ENCODE assay signal across 9 cellular contexts in genomic region chr19:33273881-33274662, GRCh38. TPM values are rescaled to one million over a fixed set of nuclear protein-coding genes. Genes with fewer than 3 reads are reported as not detected.
DNase-seq lines count a peak whose midpoint lies in the region; ATAC-seq, FAIRE-seq and TF ChIP-seq lines count a peak whose summit lies in the region.
"Had no signal": no experiment of that assay in that cellular context is flagged by ENCODE, and none has a peak within 500 bp of the region (broad histone marks: within the 10 kb centered on the region; RNA-seq: fewer than 3 reads in every experiment).

No MANE protein-coding gene starts in this region.

- no peak for TF ChIP-seq POLR2A in H54 (IDR thresholded peaks at IDR 0.05; ENCODE audit: low read depth, low read length)

- no peaks in the 10 kb centered on the region for H3K36me3 ChIP-seq in left ventricle myocardium inferior
- no peaks in the 10 kb centered on the region for H3K36me3 ChIP-seq in skeletal muscle satellite cell (ENCODE audit: insufficient read depth, low read length)

- intact Hi-C loops in Right ventricle myocardium inferior (cut with DNase I) (no loop called here), left ventricle myocardium inferior (cut with micrococcal nuclease) (no loop called here)

- TF ChIP-seq CTCF in left ventricle myocardium inferior (IDR thresholded peaks at IDR 0.05; ENCODE audit: borderline replicate concordance) (no peak), fibroblast of villous mesenchyme (IDR thresholded peaks at IDR 0.05; ENCODE audit: insufficient read depth, low read depth, low read length) (no peak)

- H3K4me1 ChIP-seq in left ventricle myocardium inferior (peaks cover 7% of the 10 kb centered on the region), skeletal muscle satellite cell (ENCODE audit: control insufficient read depth, insufficient read depth, low read length) (peaks cover 16% of the 10 kb centered on the region)

- peak; percentile 30 for ATAC-seq in Right ventricle myocardium inferior
- ATAC-seq in GM21360 (IDR thresholded peaks at IDR 0.05; ENCODE audit: unreplicated experiment), result no peak
- ATAC-seq in GM19351 (IDR thresholded peaks at IDR 0.05; ENCODE audit: unreplicated experiment), result no peak

- H3K9ac ChIP-seq in skeletal muscle satellite cell (ENCODE audit: low read depth, low read length), result no peak overlapping the region

- FAIRE-seq in H54 (lab: Jason Lieb, UNC), result no peak

- DNase-seq in Right ventricle myocardium inferior (ENCODE audit: missing footprints), result no peak
- no peak for DNase-seq in left ventricle myocardium inferior
- peak; percentile 26 to 33 for DNase-seq in activated CD4-positive, alpha-beta T cell treated with anti-CD3 and anti-CD28 coated beads, Interleukin-2, amount 50 U/mL, for 4 hours
- DNase-seq in fibroblast of villous mesenchyme (ENCODE audit: low read depth), result peak; percentile 81
- no peak for DNase-seq in H54 (ENCODE audit: insufficient read length, low spot score)

- H3K4me3 ChIP-seq in left ventricle myocardium inferior (no peak overlapping the region), fibroblast of villous mesenchyme (ENCODE audit: low read depth, low read length) (no peak overlapping the region), skeletal muscle satellite cell (ENCODE audit: low read length) (no peak overlapping the region)

- peak overlapping the region; percentile 41 for H3K4me2 ChIP-seq in skeletal muscle satellite cell (ENCODE audit: low read length)

- H3K27ac ChIP-seq in left ventricle myocardium inferior (replicated peaks), result no peak overlapping the region

- H3K27me3 ChIP-seq in left ventricle myocardium inferior (ENCODE audit: low read depth) (peaks cover 20% of the 10 kb centered on the region), skeletal muscle satellite cell (ENCODE audit: control insufficient read depth, insufficient read depth, low read length) (peaks cover 6% of the 10 kb centered on the region)

- H3K9me3 ChIP-seq in left ventricle myocardium inferior (replicated peaks) (no peaks in the 10 kb centered on the region), skeletal muscle satellite cell (replicated peaks; ENCODE audit: low read length) (no peaks in the 10 kb centered on the region)

RNA-seq across cellular contexts. Expression of gene CEBPA, which starts 28.3 kb away (rescaled TPM):
- total RNA-seq in Right ventricle myocardium inferior, result 4.9 TPM
- total RNA-seq in left ventricle myocardium inferior, result 1.7 TPM
- total RNA-seq in fibroblast of villous mesenchyme, result under 0.01 TPM in 1 of 2 replicates, not detected in the other
- 0.44 and 0.51 TPM in 2 replicates for total RNA-seq in skeletal muscle satellite cell (2012; rRNA removed)

RNA-seq across cellular contexts. Expression of gene SLC7A10, which starts 48.4 kb away (rescaled TPM):
- 0.32 TPM for total RNA-seq in Right ventricle myocardium inferior
- total RNA-seq in left ventricle myocardium inferior, result not detected
- not detected in 2 replicates for total RNA-seq in fibroblast of villous mesenchyme
- total RNA-seq in skeletal muscle satellite cell (2012; rRNA removed), result not detected in 2 replicates
- total RNA-seq: activated CD8-positive, alpha-beta memory T cell treated with anti-CD3 and anti-CD28 coated beads for 36 hours had no signal

Comparison
In these comparisons a context has a peak if more than half of its experiments do, and no peak if none do; other contexts are left out.
1. DNase-seq: peak in activated CD4-positive, alpha-beta T cell treated with anti-CD3 and anti-CD28 coated beads, Interleukin-2, amount 50 U/mL, for 4 hours (2 of 2) and fibroblast of villous mesenchyme (single experiment); none in Right ventricle myocardium inferior (single experiment), left ventricle myocardium inferior (single experiment) and H54 (single experiment).